Comparison of ENCODE assay signal across 34 cellular contexts in genomic region chr17:66918896-66919295, GRCh38. TPM values are rescaled to one million over a fixed set of nuclear protein-coding genes. Genes with fewer than 3 reads are reported as not detected.
"Had no signal": no experiment of that assay in that cellular context is flagged by ENCODE, and none has a peak within 500 bp of the region (broad histone marks: within the 10 kb centered on the region; RNA-seq: fewer than 3 reads in every experiment).

No MANE protein-coding gene starts in this region.

- H3K27ac ChIP-seq: adrenal gland, body of pancreas, brain microvascular endothelial cell, breast epithelium, VCaP had no signal

- H3K9me3 ChIP-seq: adrenal gland, body of pancreas had no signal

- H3K4me1 ChIP-seq: adrenal gland, body of pancreas, breast epithelium had no signal

- DNase-seq: activated B cell treated with CpG ODN at 0.5 μM for 24 hours; activated CD4-positive, alpha-beta memory T cell treated with anti-CD3 and anti-CD28 coated beads for 36 hours; activated CD4-positive, alpha-beta T cell treated with anti-CD3 and anti-CD28 coated beads for 4 hours; activated CD4-positive, alpha-beta T cell treated with anti-CD3 and anti-CD28 coated beads, Interleukin-2, amount 10 ng/mL, durations not matched to agents 24 days and 14 days; activated CD4-positive, alpha-beta T cell treated with anti-CD3 and anti-CD28 coated beads, Interleukin-2, amount 50 U/mL, for 1 hour; activated CD4-positive, alpha-beta T cell treated with anti-CD3 and anti-CD28 coated beads, Interleukin-2, amount 50 U/mL, for 4 hours; activated CD4-positive, CD25-positive, alpha-beta regulatory T cell treated with anti-CD3 and anti-CD28 coated beads, Interleukin-2, amount 50 U/mL, for 72 hours; activated CD8-positive, alpha-beta memory T cell treated with anti-CD3 and anti-CD28 coated beads, Interleukin-2, amount 50 U/mL, for 4 hours; activated CD8-positive, alpha-beta T cell treated with anti-CD3 and anti-CD28 coated beads for 36 hours; activated effector memory CD4-positive, alpha-beta T cell treated with anti-CD3 and anti-CD28 coated beads, Interleukin-2, amount 50 U/mL, for 16 hours; activated gamma-delta T cell treated with Interleukin-2 at 50 U/mL for 16 hours; activated naive CD4-positive, alpha-beta T cell; activated naive CD4-positive, alpha-beta T cell treated with anti-CD3 and anti-CD28 coated beads for 36 hours; activated naive CD4-positive, alpha-beta T cell treated with anti-CD3 and anti-CD28 coated beads, Interleukin-2, amount 50 U/mL, for 16 hours; activated naive CD8-positive, alpha-beta T cell treated with anti-CD3 and anti-CD28 coated beads for 36 hours; activated T-cell treated with anti-CD3 and anti-CD28 coated beads for 4 hours; activated T-cell treated with anti-CD3 and anti-CD28 coated beads, Interleukin-2, amount 50 U/mL, for 1 hour; activated T-cell treated with anti-CD3 and anti-CD28 coated beads, Interleukin-2, amount 50 U/mL, for 4 hours; activated T-cell treated with anti-CD3 and anti-CD28 coated beads, Interleukin-2, amount 50 U/mL, for 72 hours; adrenal gland; amniotic stem cell; aorta; body of pancreas; brain microvascular endothelial cell; central memory CD4-positive, alpha-beta T cell; T-helper 1 cell; T-helper 2 cell; T-helper 9 cell had no signal

- H3K27me3 ChIP-seq: adrenal gland, body of pancreas, brain microvascular endothelial cell, breast epithelium had no signal

- H3K36me3 ChIP-seq: adrenal gland, brain microvascular endothelial cell, breast epithelium had no signal

- H3K4me3 ChIP-seq: adrenal gland, body of pancreas, breast epithelium had no signal

RNA-seq across cellular contexts. Expression of gene CACNG4, which starts 45.6 kb away (rescaled TPM):
- total RNA-seq: activated B cell treated with CpG ODN at 0.5 μM for 24 hours; activated CD4-positive, alpha-beta memory T cell treated with anti-CD3 and anti-CD28 coated beads for 36 hours; activated CD4-positive, alpha-beta T cell treated with anti-CD3 and anti-CD28 coated beads, Interleukin-2, amount 10 ng/mL, durations not matched to agents 24 days and 14 days; activated CD8-positive, alpha-beta memory T cell treated with anti-CD3 and anti-CD28 coated beads for 36 hours; activated CD8-positive, alpha-beta T cell treated with anti-CD3 and anti-CD28 coated beads for 36 hours; activated naive CD4-positive, alpha-beta T cell treated with anti-CD3 and anti-CD28 coated beads for 36 hours; activated naive CD4-positive, alpha-beta T cell treated with anti-CD3 and anti-CD28 coated beads, Interleukin-2, amount 50 U/mL, for 72 hours; activated naive CD8-positive, alpha-beta T cell treated with anti-CD3 and anti-CD28 coated beads for 36 hours; activated T-cell treated with anti-CD3 and anti-CD28 coated beads, Interleukin-2, amount 50 U/mL, for 72 hours; activated T-helper 1 cell treated with anti-CD3 and anti-CD28 coated beads, Interleukin-12 subunit alpha, Interleukin-12 subunit beta, Interleukin-2, Interleukin-4 antibody, amounts not matched to agents 30 ng/mL and 10 ng/mL and 1 ng/mL, durations not matched to agents 14 hours and 24 hours and 36 hours; activated T-helper 17 cell treated with anti-CD3 and anti-CD28 coated beads, Interleukin-2, amount 50 U/mL, for 72 hours; aorta had no signal
- polyA plus RNA-seq: aorta had no signal
